In genomic region chrX:1713296-1713695, GRCh38 we compare ENCODE assay signal across 1 cellular context.
A peak's percentile ranks its signal among the peaks of the same experiment; 100 is the strongest.
TF ChIP-seq lines count a peak whose summit lies in the region.

No MANE protein-coding gene starts in this region.

TF ChIP-seq in GM12878, 131 proteins besides CTCF, POLR2A, EP300 and RAD21 (continued from another document):
- TF ChIP-seq, protein P1, sequence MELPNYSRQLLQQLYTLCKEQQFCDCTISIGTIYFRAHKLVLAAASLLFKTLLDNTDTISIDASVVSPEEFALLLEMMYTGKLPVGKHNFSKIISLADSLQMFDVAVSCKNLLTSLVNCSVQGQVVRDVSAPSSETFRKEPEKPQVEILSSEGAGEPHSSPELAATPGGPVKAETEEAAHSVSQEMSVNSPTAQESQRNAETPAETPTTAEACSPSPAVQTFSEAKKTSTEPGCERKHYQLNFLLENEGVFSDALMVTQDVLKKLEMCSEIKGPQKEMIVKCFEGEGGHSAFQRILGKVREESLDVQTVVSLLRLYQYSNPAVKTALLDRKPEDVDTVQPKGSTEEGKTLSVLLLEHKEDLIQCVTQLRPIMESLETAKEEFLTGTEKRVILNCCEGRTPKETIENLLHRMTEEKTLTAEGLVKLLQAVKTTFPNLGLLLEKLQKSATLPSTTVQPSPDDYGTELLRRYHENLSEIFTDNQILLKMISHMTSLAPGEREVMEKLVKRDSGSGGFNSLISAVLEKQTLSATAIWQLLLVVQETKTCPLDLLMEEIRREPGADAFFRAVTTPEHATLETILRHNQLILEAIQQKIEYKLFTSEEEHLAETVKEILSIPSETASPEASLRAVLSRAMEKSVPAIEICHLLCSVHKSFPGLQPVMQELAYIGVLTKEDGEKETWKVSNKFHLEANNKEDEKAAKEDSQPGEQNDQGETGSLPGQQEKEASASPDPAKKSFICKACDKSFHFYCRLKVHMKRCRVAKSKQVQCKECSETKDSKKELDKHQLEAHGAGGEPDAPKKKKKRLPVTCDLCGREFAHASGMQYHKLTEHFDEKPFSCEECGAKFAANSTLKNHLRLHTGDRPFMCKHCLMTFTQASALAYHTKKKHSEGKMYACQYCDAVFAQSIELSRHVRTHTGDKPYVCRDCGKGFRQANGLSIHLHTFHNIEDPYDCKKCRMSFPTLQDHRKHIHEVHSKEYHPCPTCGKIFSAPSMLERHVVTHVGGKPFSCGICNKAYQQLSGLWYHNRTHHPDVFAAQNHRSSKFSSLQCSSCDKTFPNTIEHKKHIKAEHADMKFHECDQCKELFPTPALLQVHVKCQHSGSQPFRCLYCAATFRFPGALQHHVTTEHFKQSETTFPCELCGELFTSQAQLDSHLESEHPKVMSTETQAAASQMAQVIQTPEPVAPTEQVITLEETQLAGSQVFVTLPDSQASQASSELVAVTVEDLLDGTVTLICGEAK (IDR thresholded peaks at IDR 0.05; ENCODE audit: borderline replicate concordance), result peak; percentile 60; the same call in 1 of the 2 replicates
- TF ChIP-seq HDGF (IDR thresholded peaks at IDR 0.05), result no peak
- TF ChIP-seq ESRRA (IDR thresholded peaks at IDR 0.05; ENCODE audit: low read length), result no peak
TF ChIP-seq in GM12878: peak in this region for 1.
